ENCODE assay signal across 9 cellular contexts in genomic region chr15:73685561-73685960, GRCh38. TPM values are rescaled to one million over a fixed set of nuclear protein-coding genes. Genes with fewer than 3 reads are reported as not detected.
DNase-seq lines count a peak whose midpoint lies in the region; ATAC-seq, FAIRE-seq and TF ChIP-seq lines count a peak whose summit lies in the region.
"Had no signal": no experiment of that assay in that cellular context is flagged by ENCODE, and none has a peak within 500 bp of the region (broad histone marks: within the 10 kb centered on the region; RNA-seq: fewer than 3 reads in every experiment).

No MANE protein-coding gene starts in this region.

- peak overlapping the region; percentile 27 for H3K4me3 Mint-ChIP-seq in CD4-positive, alpha-beta T cell

- WGBS in esophagus muscularis mucosa, result 31% methylated on average over 3 of the region's 3 CpGs

- CTCF ChIA-PET in CD4-positive, alpha-beta T cell (lab: Charles Lee), result interaction anchor here (2.4 kb wide), 1 partner anchor 8 kb away, joined by 7 read pairs; no protein-coding TSS in a partner anchor

- no peaks in the 10 kb centered on the region for H3K36me3 ChIP-seq in esophagus muscularis mucosa
- no peaks in the 10 kb centered on the region for H3K36me3 ChIP-seq in osteoblast (ENCODE audit: insufficient read depth, low read length)

- no peaks in the 10 kb centered on the region for H3K36me3 Mint-ChIP-seq in CD4-positive, alpha-beta T cell (ENCODE audit: low read depth)

- no peak for TF ChIP-seq EP300 in esophagus muscularis mucosa (IDR thresholded peaks at IDR 0.05)

- H3K4me2 ChIP-seq in osteoblast (ENCODE audit: insufficient read depth, low read length), result peak overlapping the region; percentile 92

- H3K9me3 ChIP-seq in CD4-positive, alpha-beta T cell (ENCODE audit: control insufficient read depth, low read length), result no peaks in the 10 kb centered on the region
- H3K9me3 ChIP-seq in esophagus muscularis mucosa (no peaks in the 10 kb centered on the region), osteoblast (ENCODE audit: low read depth, low read length) (no peaks in the 10 kb centered on the region)

- no peak for TF ChIP-seq CTCF in CD4-positive, alpha-beta T cell (IDR thresholded peaks at IDR 0.05)
- TF ChIP-seq CTCF in esophagus muscularis mucosa (IDR thresholded peaks at IDR 0.05) (no peak), osteoblast (IDR thresholded peaks at IDR 0.05; ENCODE audit: extremely low read depth, low read depth, low read length) (no peak)

- H3K4me3 ChIP-seq in esophagus muscularis mucosa (peak overlapping the region; percentile 93 to 96 (median 95)), osteoblast (ENCODE audit: insufficient read depth, low read length) (peak overlapping the region; percentile 89)

- peaks cover 58% of the 10 kb centered on the region for H3K79me2 ChIP-seq in osteoblast (ENCODE audit: insufficient read depth, low read length)

- no peak overlapping the region for H3K27ac ChIP-seq in CD4-positive, alpha-beta T cell (ENCODE audit: low read depth, low read length)
- H3K27ac ChIP-seq in esophagus muscularis mucosa (replicated peaks in 1 of 4) (peak overlapping the region; percentile 25 to 92 (median 68)), osteoblast (ENCODE audit: low read depth, low read length) (peak overlapping the region; percentile 86)
- H3K27ac ChIP-seq: KMS-11 had no signal

- no peaks in the 10 kb centered on the region for H3K9me3 Mint-ChIP-seq in CD4-positive, alpha-beta T cell

- peaks cover 49 to 67% (median 65%) of the 10 kb centered on the region in 4 donors for H3K4me1 ChIP-seq in esophagus muscularis mucosa
- peaks cover 62% of the 10 kb centered on the region for H3K4me1 ChIP-seq in osteoblast (ENCODE audit: insufficient read depth, low read length)

- no peak for ATAC-seq in CD4-positive, alpha-beta T cell (ENCODE audit: poor library complexity)
- no peak for ATAC-seq in HG03432 (IDR thresholded peaks at IDR 0.05; ENCODE audit: unreplicated experiment)
- ATAC-seq in GM19324 (IDR thresholded peaks at IDR 0.05; ENCODE audit: low FRiP score, unreplicated experiment), result no peak

- peaks cover 66% of the 10 kb centered on the region for H3K27me3 ChIP-seq in CD4-positive, alpha-beta T cell (ENCODE audit: control insufficient read depth, insufficient read depth, low read length)
- peaks cover 0 to 5% (median 0%) of the 10 kb centered on the region in 4 donors for H3K27me3 ChIP-seq in esophagus muscularis mucosa
- H3K27me3 ChIP-seq in osteoblast (ENCODE audit: insufficient read depth, low read length), result no peaks in the 10 kb centered on the region

- POLR2A ChIA-PET in CD4-positive, alpha-beta T cell (lab: Charles Lee), result interaction anchor here (1.1 kb wide), 1 partner anchor 12 kb away, joined by 3 read pairs; no protein-coding TSS in a partner anchor

- H3K4me1 Mint-ChIP-seq in CD4-positive, alpha-beta T cell (ENCODE audit: low read depth), result peaks cover 5% of the 10 kb centered on the region

- no peak for FAIRE-seq in HTR-8/SVneo (lab: Jason Lieb, UNC)

- no peak overlapping the region for H2AFZ ChIP-seq in osteoblast (ENCODE audit: low read length)

- peak in 1 of 10 experiments; percentile 10 for DNase-seq in CD4-positive, alpha-beta T cell
- peak; percentile 27 for DNase-seq in RPMI7951 (ENCODE audit: low read depth)
- no peak for DNase-seq in esophagus muscularis mucosa (ENCODE audit: extremely low spot score)
- no peak for DNase-seq in osteoblast (ENCODE audit: insufficient read length, low spot score, missing footprints)
- no peak for DNase-seq in HTR-8/SVneo (ENCODE audit: insufficient read length, low spot score)
- no peak for DNase-seq in DMS153 treated with DMSO at 0.1 percent for 48 hours (lab: John Stamatoyannopoulos, UW; ENCODE audit: unreplicated experiment)

- H3K27ac Mint-ChIP-seq in CD4-positive, alpha-beta T cell, result no peak overlapping the region

- intact Hi-C loops in CD4-positive, alpha-beta T cell (cut with DNase I, micrococcal nuclease), result no loop called here
- intact Hi-C loops in esophagus muscularis mucosa (cut with DNase I), result no loop called here

- H3K27me3 Mint-ChIP-seq in CD4-positive, alpha-beta T cell, result peaks cover 64% of the 10 kb centered on the region

- peaks cover 41% of the 10 kb centered on the region for H4K20me1 ChIP-seq in osteoblast (ENCODE audit: insufficient read depth, low read length)

- TF ChIP-seq POLR2A in esophagus muscularis mucosa (IDR thresholded peaks at IDR 0.05; ENCODE audit: low read depth), result no peak

RNA-seq across cellular contexts. Expression of gene CD276, which starts 1.4 kb away (rescaled TPM):
- total RNA-seq in CD4-positive, alpha-beta T cell, result not detected
- 72.2 and 84.3 TPM in 2 replicates for total RNA-seq in RPMI7951 (2014; rRNA removed; shearing (Covaris generic))
- total RNA-seq in esophagus muscularis mucosa, result 10 to 100 TPM; 31.8 to 58.1 (median 40.1) TPM
- total RNA-seq in osteoblast, result 145 and 154 TPM in 2 replicates

RNA-seq across cellular contexts. Expression of gene NPTN, which starts 52.4 kb away (rescaled TPM):
- 10 to 100 TPM in 1 of 2 experiments, 1 to 10 TPM in 1; 9.3 to 13.5 TPM for total RNA-seq in CD4-positive, alpha-beta T cell
- 157 and 161 TPM in 2 replicates for total RNA-seq in RPMI7951 (2014; rRNA removed; shearing (Covaris generic))
- 100 to 1,000 TPM; 218 to 281 (median 246) TPM for total RNA-seq in esophagus muscularis mucosa
- 116 and 130 TPM in 2 replicates for total RNA-seq in osteoblast

Comparison
In these comparisons a context has a peak if more than half of its experiments do, and no peak if none do; other contexts are left out.
1. RNA of gene CD276, which starts 1.4 kb away (total RNA-seq): 145 to 154 TPM in osteoblast, 72.2 to 84.3 TPM in RPMI7951 and 31.8 to 58.1 TPM in esophagus muscularis mucosa; not detected in CD4-positive, alpha-beta T cell; every median in the first group is over 10 times any median in the second.